In genomic region chr11:54946429-54946828, GRCh38 we compare ENCODE assay signal across 29 cellular contexts.
"Had no signal": no experiment of that assay in that cellular context is flagged by ENCODE, and none has a peak within 500 bp of the region (broad histone marks: within the 10 kb centered on the region; RNA-seq: fewer than 3 reads in every experiment).

No MANE protein-coding gene starts in this region.

- ATAC-seq: naive thymus-derived CD4-positive, alpha-beta T cell; natural killer cell; psoas muscle; right cardiac atrium; sciatic nerve; stimulated activated effector memory CD8-positive, alpha-beta T cell treated with anti-CD3 and anti-CD28 coated beads, Interleukin-12 subunit alpha, Interleukin-12 subunit beta, amount 100 ng/mL, for 72 hours; stimulated activated naive B cell treated with anti-CD40 and anti-IgM and Interleukin-4, amounts not matched to agents 10 μg/mL and 1 μg/mL and 100 μg/mL, for 72 hours had no signal

- H3K9me3 ChIP-seq: thyroid gland had no signal

- H3K4me2 ChIP-seq: neural progenitor cell, smooth muscle cell had no signal

- H3K4me1 Mint-ChIP-seq: naive thymus-derived CD4-positive, alpha-beta T cell; natural killer cell; nephron; neural progenitor cell; stimulated activated effector memory CD8-positive, alpha-beta T cell treated with anti-CD3 and anti-CD28 coated beads, Interleukin-12 subunit alpha, Interleukin-12 subunit beta, amount 100 ng/mL, for 72 hours; stimulated activated naive B cell treated with anti-CD40 and anti-IgM and Interleukin-4, amounts not matched to agents 10 μg/mL and 1 μg/mL and 100 μg/mL, for 72 hours had no signal

- DNase-seq: naive thymus-derived CD4-positive, alpha-beta T cell; natural killer cell; occipital lobe; ovary; psoas muscle; spleen; stimulated activated CD4-positive, alpha-beta T cell treated with anti-CD3 and anti-CD28 coated beads, Interleukin-12 subunit alpha, Interleukin-12 subunit beta, amount 100 ng/mL, for 4 hours; stimulated activated CD4-positive, alpha-beta T cell treated with anti-CD3 and anti-CD28 coated beads, Interleukin-1b, Interleukin-23, amount 100 ng/mL, for 48 hours; stimulated activated CD4-positive, alpha-beta T cell treated with anti-CD3 and anti-CD28 coated beads, Interleukin-4, amount 100 ng/mL, for 1 hour; stimulated activated naive B cell treated with anti-CD40 and anti-IgM and Interleukin-4, amounts not matched to agents 10 μg/mL and 1 μg/mL and 100 μg/mL, for 72 hours; stimulated activated naive CD4-positive, alpha-beta T cell treated with Interleukin-2 at 50 U/mL for 16 hours; stomach; thyroid gland; trophoblast cell had no signal

- H3K4me3 Mint-ChIP-seq: naive thymus-derived CD4-positive, alpha-beta T cell; natural killer cell; nephron; neural progenitor cell; stimulated activated effector memory CD8-positive, alpha-beta T cell treated with anti-CD3 and anti-CD28 coated beads, Interleukin-12 subunit alpha, Interleukin-12 subunit beta, amount 100 ng/mL, for 72 hours; stimulated activated naive B cell treated with anti-CD40 and anti-IgM and Interleukin-4, amounts not matched to agents 10 μg/mL and 1 μg/mL and 100 μg/mL, for 72 hours; stimulated activated naive CD8-positive, alpha-beta T cell treated with anti-CD3 and anti-CD28 coated beads, Interleukin-15, Interleukin-2, amounts not matched to agents 100 ng/mL and 50 ng/mL, for 24 hours had no signal

- H3K27me3 ChIP-seq: neural progenitor cell, ovary, spleen, stomach, thyroid gland, tibial nerve, upper lobe of left lung, vagina had no signal

- H3K4me1 ChIP-seq: neural progenitor cell, parathyroid adenoma, psoas muscle, spleen, stomach, thyroid gland, tibial nerve, upper lobe of left lung, vagina had no signal

- H3K4me3 ChIP-seq: neural progenitor cell, ovary, psoas muscle, skin epidermis, smooth muscle cell, spleen, stomach, thoracic aorta, thyroid gland, tibial nerve, upper lobe of left lung, vagina had no signal

- H3K27ac ChIP-seq: neural progenitor cell, ovary, parathyroid adenoma, psoas muscle, skin epidermis, spleen, stomach, thoracic aorta, thyroid gland, tibial nerve, upper lobe of left lung, vagina had no signal

- H3K27me3 Mint-ChIP-seq: naive thymus-derived CD4-positive, alpha-beta T cell; progenitor cell of endocrine pancreas; stimulated activated naive B cell treated with anti-CD40 and anti-IgM and Interleukin-4, amounts not matched to agents 10 μg/mL and 1 μg/mL and 100 μg/mL, for 72 hours; stimulated activated naive CD8-positive, alpha-beta T cell treated with anti-CD3 and anti-CD28 coated beads, Interleukin-15, Interleukin-2, amounts not matched to agents 100 ng/mL and 50 ng/mL, for 24 hours had no signal

- H2AFZ ChIP-seq: neural progenitor cell, parathyroid adenoma had no signal

- H3K36me3 Mint-ChIP-seq: stimulated activated effector memory CD8-positive, alpha-beta T cell treated with anti-CD3 and anti-CD28 coated beads, Interleukin-12 subunit alpha, Interleukin-12 subunit beta, amount 100 ng/mL, for 72 hours; stimulated activated naive B cell treated with anti-CD40 and anti-IgM and Interleukin-4, amounts not matched to agents 10 μg/mL and 1 μg/mL and 100 μg/mL, for 72 hours had no signal

- H3K36me3 ChIP-seq: neural progenitor cell, ovary, spleen, stomach, thoracic aorta, thyroid gland, tibial nerve, upper lobe of left lung, vagina had no signal

- FAIRE-seq: urothelium cell line had no signal

- H3K9ac ChIP-seq: neural progenitor cell, parathyroid adenoma had no signal

- H3K27ac Mint-ChIP-seq: naive thymus-derived CD4-positive, alpha-beta T cell; natural killer cell; nephron; neural progenitor cell; progenitor cell of endocrine pancreas; stimulated activated effector memory CD8-positive, alpha-beta T cell treated with anti-CD3 and anti-CD28 coated beads, Interleukin-12 subunit alpha, Interleukin-12 subunit beta, amount 100 ng/mL, for 72 hours; stimulated activated naive B cell treated with anti-CD40 and anti-IgM and Interleukin-4, amounts not matched to agents 10 μg/mL and 1 μg/mL and 100 μg/mL, for 72 hours; stimulated activated naive CD8-positive, alpha-beta T cell treated with anti-CD3 and anti-CD28 coated beads, Interleukin-15, Interleukin-2, amounts not matched to agents 100 ng/mL and 50 ng/mL, for 24 hours had no signal

- H3K79me2 ChIP-seq: parathyroid adenoma had no signal
